In genomic region chr18:45854036-45854586, GRCh38 we compare ENCODE assay signal across 29 cellular contexts. TPM values are rescaled to one million over a fixed set of nuclear protein-coding genes. Genes with fewer than 3 reads are reported as not detected.
"Had no signal": no experiment of that assay in that cellular context is flagged by ENCODE, and none has a peak within 500 bp of the region (broad histone marks: within the 10 kb centered on the region; RNA-seq: fewer than 3 reads in every experiment).

No MANE protein-coding gene starts in this region.

- H3K9me3 ChIP-seq: adrenal gland, ascending aorta, colonic mucosa, gastrocnemius medialis, left lung, lower lobe of right lung, right lobe of liver, thoracic aorta had no signal

- H3K27me3 Mint-ChIP-seq: activated CD4-positive, alpha-beta memory T cell treated with anti-CD3 and anti-CD28 coated beads, Interleukin-2, amount 10 ng/mL, durations not matched to agents 7 days and 5 days; activated CD4-positive, alpha-beta T cell treated with anti-CD3 and anti-CD28 coated beads, Interleukin-2, amount 10 ng/mL, durations not matched to agents 24 days and 14 days; activated naive CD8-positive, alpha-beta T cell treated with anti-CD3 and anti-CD28 coated beads for 36 hours; brain; progenitor cell of endocrine pancreas; stimulated activated naive CD8-positive, alpha-beta T cell treated with anti-CD3 and anti-CD28 coated beads, Interleukin-15, Interleukin-2, amounts not matched to agents 100 ng/mL and 50 ng/mL, for 24 hours had no signal

- ATAC-seq: activated CD4-positive, CD25-positive, alpha-beta regulatory T cell treated with anti-CD3 and anti-CD28 coated beads, Interleukin-2, amount 50 U/mL, for 24 hours; gastrocnemius medialis; left lung; lower lobe of right lung; right lobe of liver had no signal

- H3K27me3 ChIP-seq: adrenal gland, ascending aorta, cardiac muscle cell, colonic mucosa, gastrocnemius medialis, left lung, right lobe of liver had no signal

- H3K4me1 Mint-ChIP-seq: activated CD4-positive, alpha-beta memory T cell treated with anti-CD3 and anti-CD28 coated beads, Interleukin-2, amount 10 ng/mL, durations not matched to agents 7 days and 5 days; activated CD4-positive, alpha-beta T cell treated with anti-CD3 and anti-CD28 coated beads, Interleukin-2, amount 10 ng/mL, durations not matched to agents 24 days and 14 days; brain had no signal

- H3K27ac Mint-ChIP-seq: activated CD4-positive, alpha-beta memory T cell treated with anti-CD3 and anti-CD28 coated beads, Interleukin-2, amount 10 ng/mL, durations not matched to agents 7 days and 5 days; activated CD4-positive, alpha-beta T cell treated with anti-CD3 and anti-CD28 coated beads, Interleukin-2, amount 10 ng/mL, durations not matched to agents 24 days and 14 days; activated naive CD8-positive, alpha-beta T cell treated with anti-CD3 and anti-CD28 coated beads for 36 hours; nephron; progenitor cell of endocrine pancreas; stimulated activated naive CD8-positive, alpha-beta T cell treated with anti-CD3 and anti-CD28 coated beads, Interleukin-15, Interleukin-2, amounts not matched to agents 100 ng/mL and 50 ng/mL, for 24 hours had no signal

- H3K4me3 Mint-ChIP-seq: activated CD4-positive, alpha-beta memory T cell treated with anti-CD3 and anti-CD28 coated beads, Interleukin-2, amount 10 ng/mL, durations not matched to agents 7 days and 5 days; activated CD4-positive, alpha-beta T cell treated with anti-CD3 and anti-CD28 coated beads, Interleukin-2, amount 10 ng/mL, durations not matched to agents 24 days and 14 days; activated naive CD8-positive, alpha-beta T cell treated with anti-CD3 and anti-CD28 coated beads for 36 hours; brain; nephron; stimulated activated naive CD8-positive, alpha-beta T cell treated with anti-CD3 and anti-CD28 coated beads, Interleukin-15, Interleukin-2, amounts not matched to agents 100 ng/mL and 50 ng/mL, for 24 hours had no signal

- H3K4me3 ChIP-seq: adrenal gland, ascending aorta, cardiac muscle cell, colonic mucosa, gastrocnemius medialis, left lung, lower lobe of right lung, right lobe of liver, thoracic aorta had no signal

- H3K4me1 ChIP-seq: adrenal gland, ascending aorta, colonic mucosa, lower lobe of right lung had no signal

- H3K9me3 Mint-ChIP-seq: activated CD4-positive, alpha-beta memory T cell treated with anti-CD3 and anti-CD28 coated beads, Interleukin-2, amount 10 ng/mL, durations not matched to agents 7 days and 5 days; activated CD4-positive, alpha-beta T cell treated with anti-CD3 and anti-CD28 coated beads, Interleukin-2, amount 10 ng/mL, durations not matched to agents 24 days and 14 days; activated naive CD8-positive, alpha-beta T cell treated with anti-CD3 and anti-CD28 coated beads for 36 hours; brain; nephron; stimulated activated naive CD8-positive, alpha-beta T cell treated with anti-CD3 and anti-CD28 coated beads, Interleukin-15, Interleukin-2, amounts not matched to agents 100 ng/mL and 50 ng/mL, for 24 hours had no signal

- DNase-seq: activated CD4-positive, alpha-beta memory T cell treated with anti-CD3 and anti-CD28 coated beads, Interleukin-2, amount 10 ng/mL, durations not matched to agents 7 days and 5 days; activated CD4-positive, alpha-beta T cell treated with anti-CD3 and anti-CD28 coated beads, Interleukin-2, amount 10 ng/mL, durations not matched to agents 24 days and 14 days; activated CD8-positive, alpha-beta memory T cell treated with anti-CD3 and anti-CD28 coated beads, Interleukin-2, amount 50 U/mL, for 48 hours; activated naive CD4-positive, alpha-beta T cell; activated naive CD8-positive, alpha-beta T cell treated with anti-CD3 and anti-CD28 coated beads for 36 hours; activated T-cell treated with anti-CD3 and anti-CD28 coated beads, Interleukin-2, amount 50 U/mL, for 48 hours; adrenal gland; cerebellar nuclear complex; colonic mucosa; effector memory CD4-positive, alpha-beta T cell; erythroblast; gastrocnemius medialis; glutamatergic neuron; left lung; lower lobe of right lung; mesenchymal stem cell; right lobe of liver; stimulated activated CD4-positive, alpha-beta T cell treated with anti-CD3 and anti-CD28 coated beads, Interleukin-4, amount 100 ng/mL, for 1 hour; T-helper 1 cell; trophoblast cell had no signal

RNA-seq across cellular contexts. Expression of gene SIGLEC15, which starts 28.6 kb away (rescaled TPM):
- total RNA-seq: activated CD4-positive, alpha-beta memory T cell treated with anti-CD3 and anti-CD28 coated beads, Interleukin-2, amount 10 ng/mL, durations not matched to agents 7 days and 5 days; activated CD4-positive, alpha-beta T cell treated with anti-CD3 and anti-CD28 coated beads, Interleukin-2, amount 10 ng/mL, durations not matched to agents 24 days and 14 days; activated naive CD8-positive, alpha-beta T cell treated with anti-CD3 and anti-CD28 coated beads for 36 hours; ascending aorta; cardiac muscle cell; colonic mucosa; gastrocnemius medialis; progenitor cell of endocrine pancreas; skeletal muscle tissue had no signal
